In genomic region chr19:6760606-6761005, GRCh38 we compare ENCODE assay signal across 13 cellular contexts. TPM values are rescaled to one million over a fixed set of nuclear protein-coding genes. Genes with fewer than 3 reads are reported as not detected.
DNase-seq lines count a peak whose midpoint lies in the region; ATAC-seq and TF ChIP-seq lines count a peak whose summit lies in the region.
"Had no signal": no experiment of that assay in that cellular context is flagged by ENCODE, and none has a peak within 500 bp of the region (broad histone marks: within the 10 kb centered on the region; RNA-seq: fewer than 3 reads in every experiment).

No MANE protein-coding gene starts in this region.

- POLR2A ChIA-PET in RWPE1 (lab: Yijun Ruan, JAX; ENCODE audit: low non-redundant PET), result interaction anchor here (0.7 kb wide), 1 partner anchor 97 kb away, joined by 3 read pairs; no protein-coding TSS in a partner anchor

- no peak overlapping the region for H3K4me3 ChIP-seq in DND-41 (ENCODE audit: low read depth in 1 of 2, low read length in 2 of 2)
- H3K4me3 ChIP-seq in H7 (ENCODE audit: insufficient read depth, low read depth, low read length), result no peak overlapping the region
- H3K4me3 ChIP-seq in osteoblast (ENCODE audit: insufficient read depth, low read length), result no peak overlapping the region
- H3K4me3 ChIP-seq: BLaER1 treated with 17β-estradiol and CSF1 and Interleukin-3, amounts not matched to agents 10 nM and 100 nM had no signal

- no peaks in the 10 kb centered on the region for H4K20me1 ChIP-seq in DND-41 (ENCODE audit: insufficient read depth, low read length)
- H4K20me1 ChIP-seq in osteoblast (ENCODE audit: insufficient read depth, low read length), result no peaks in the 10 kb centered on the region
- H4K20me1 ChIP-seq: BLaER1 treated with 17β-estradiol and CSF1 and Interleukin-3, amounts not matched to agents 10 nM and 100 nM had no signal

- H3K79me2 ChIP-seq in DND-41 (ENCODE audit: insufficient read depth, low read length) (no peaks in the 10 kb centered on the region), osteoblast (ENCODE audit: insufficient read depth, low read length) (no peaks in the 10 kb centered on the region)

- no peak for TF ChIP-seq CTCF in DND-41 (IDR thresholded peaks at IDR 0.05; ENCODE audit: borderline replicate concordance, extremely low read depth, low read length, poor library complexity, severe bottlenecking)
- no peak for TF ChIP-seq CTCF in RWPE1 (conservative IDR thresholded peaks at IDR 0.05; ENCODE audit: low read depth)
- TF ChIP-seq CTCF in osteoblast (IDR thresholded peaks at IDR 0.05; ENCODE audit: extremely low read depth, low read depth, low read length), result no peak

- ATAC-seq in DND-41 (ENCODE audit: insufficient read depth, low read depth), result no peak
- no peak for ATAC-seq in GM19035 (IDR thresholded peaks at IDR 0.05; ENCODE audit: unreplicated experiment)
- ATAC-seq in esophagus mucosa, result no peak
- ATAC-seq: HepG2 had no signal

- H3K36me3 ChIP-seq in DND-41 (ENCODE audit: insufficient read depth, low read length), result no peaks in the 10 kb centered on the region
- H3K36me3 ChIP-seq in H7 (replicated peaks; ENCODE audit: control insufficient read depth, insufficient read depth, low read length), result peaks cover 11% of the 10 kb centered on the region
- H3K36me3 ChIP-seq in osteoblast (ENCODE audit: insufficient read depth, low read length), result no peaks in the 10 kb centered on the region
- H3K36me3 ChIP-seq: BLaER1 treated with 17β-estradiol and CSF1 and Interleukin-3, amounts not matched to agents 10 nM and 100 nM had no signal

- H3K27me3 ChIP-seq in DND-41 (ENCODE audit: insufficient read depth, low read length, poor library complexity) (no peaks in the 10 kb centered on the region), H7 (ENCODE audit: control insufficient read depth, insufficient read depth, low read length) (no peaks in the 10 kb centered on the region), osteoblast (ENCODE audit: insufficient read depth, low read length) (no peaks in the 10 kb centered on the region)
- H3K27me3 ChIP-seq: BLaER1 treated with 17β-estradiol and CSF1 and Interleukin-3, amounts not matched to agents 10 nM and 100 nM had no signal

- H2AFZ ChIP-seq in DND-41 (ENCODE audit: low read depth, low read length), result peak overlapping the region; percentile 33; the same call in 1 of the 2 replicates
- no peak overlapping the region for H2AFZ ChIP-seq in osteoblast (ENCODE audit: low read length)

- H3K4me2 ChIP-seq in DND-41 (ENCODE audit: insufficient read depth, low read length), result no peak overlapping the region
- H3K4me2 ChIP-seq in osteoblast (ENCODE audit: insufficient read depth, low read length), result no peak overlapping the region
- H3K4me2 ChIP-seq: BLaER1 treated with 17β-estradiol and CSF1 and Interleukin-3, amounts not matched to agents 10 nM and 100 nM had no signal

- CTCF ChIA-PET in RWPE1 (lab: Yijun Ruan, JAX), result no interaction called here

- DNase-seq in DND-41 (no peak), H7 (peak; percentile 26), RWPE1 (ENCODE audit: low spot score) (no peak), osteoblast (ENCODE audit: insufficient read length, low spot score, missing footprints) (peak; percentile 19), NCI-H146 (lab: John Stamatoyannopoulos, UW) (no peak)
- DNase-seq: CD8-positive, alpha-beta T cell; DMS 273 treated with DMSO at 0.1 percent for 48 hours; GOT3 had no signal

- H3K9ac ChIP-seq in DND-41 (ENCODE audit: low read depth, low read length), result no peak overlapping the region
- H3K9ac ChIP-seq: BLaER1 treated with 17β-estradiol and CSF1 and Interleukin-3, amounts not matched to agents 10 nM and 100 nM had no signal

- H3K27ac ChIP-seq in DND-41 (ENCODE audit: low read length) (no peak overlapping the region), RWPE1 (peak overlapping the region; percentile 21; the same call in 1 of the 2 replicates), osteoblast (ENCODE audit: low read depth, low read length) (no peak overlapping the region)
- H3K27ac ChIP-seq: BLaER1 treated with 17β-estradiol and CSF1 and Interleukin-3, amounts not matched to agents 10 nM and 100 nM had no signal

- H3K9me3 ChIP-seq in DND-41 (ENCODE audit: insufficient read depth, low read length, severe bottlenecking) (no peaks in the 10 kb centered on the region), osteoblast (ENCODE audit: low read depth, low read length) (no peaks in the 10 kb centered on the region)

- H3K4me1 ChIP-seq in DND-41 (ENCODE audit: insufficient read depth, low read length), result no peaks in the 10 kb centered on the region
- H3K4me1 ChIP-seq in osteoblast (ENCODE audit: insufficient read depth, low read length), result no peaks in the 10 kb centered on the region

RNA-seq across cellular contexts. Expression of gene SH2D3A, which starts 6.6 kb away (rescaled TPM):
- 11.7 and 12.8 TPM in 2 replicates for total RNA-seq in H7 (2014; rRNA removed; shearing (Covaris generic))
- not detected in 2 replicates for total RNA-seq in osteoblast
- total RNA-seq in esophagus mucosa, result 28.7 TPM
- total RNA-seq: A172 had no signal

RNA-seq across cellular contexts. Expression of gene VAV1, which starts 11.9 kb away (rescaled TPM):
- 9.5 and 13.3 TPM in 2 replicates for total RNA-seq in H7 (2014; rRNA removed; shearing (Covaris generic))
- 0.36 TPM in 1 of 2 replicates, not detected in the other for total RNA-seq in osteoblast
- total RNA-seq in esophagus mucosa, result 1.3 TPM
- total RNA-seq: A172, HepG2 had no signal

RNA-seq across cellular contexts. Expression of gene TRIP10, which starts 21.1 kb away (rescaled TPM):
- 84.5 and 92.2 TPM in 2 replicates for total RNA-seq in H7 (2014; rRNA removed; shearing (Covaris generic))
- total RNA-seq in osteoblast, result 32.4 and 36.2 TPM in 2 replicates
- 129 TPM for total RNA-seq in esophagus mucosa

RNA-seq across cellular contexts. Expression of gene GPR108, which starts 23.2 kb away (rescaled TPM):
- total RNA-seq in H7 (2014; rRNA removed; shearing (Covaris generic)), result 60.7 and 61.7 TPM in 2 replicates
- total RNA-seq in osteoblast (42.3 and 52.2 TPM in 2 replicates), esophagus mucosa (65.9 TPM)

RNA-seq across cellular contexts. Expression of gene C3, which starts 40.2 kb away (rescaled TPM):
- total RNA-seq in H7 (2014; rRNA removed; shearing (Covaris generic)), result 13.4 and 20.2 TPM in 2 replicates
- 5.0 and 14.1 TPM in 2 replicates for total RNA-seq in osteoblast
- 65.0 TPM for total RNA-seq in esophagus mucosa
- total RNA-seq: CD8-positive, alpha-beta T cell had no signal

Comparison
In these comparisons a context has a peak if more than half of its experiments do, and no peak if none do; other contexts are left out.
1. DNase-seq: peak in H7 (single experiment) and osteoblast (single experiment); none in DND-41 (single experiment), RWPE1 (single experiment) and NCI-H146 (single experiment).
2. RNA of gene SH2D3A, which starts 6.6 kb away (total RNA-seq): 28.7 TPM in esophagus mucosa (single experiment) and 11.7 to 12.8 TPM in H7; not detected in osteoblast; every median in the first group is over 10 times any median in the second.